ENCODE assay signal across 8 cellular contexts in the genomic region with DNA sequence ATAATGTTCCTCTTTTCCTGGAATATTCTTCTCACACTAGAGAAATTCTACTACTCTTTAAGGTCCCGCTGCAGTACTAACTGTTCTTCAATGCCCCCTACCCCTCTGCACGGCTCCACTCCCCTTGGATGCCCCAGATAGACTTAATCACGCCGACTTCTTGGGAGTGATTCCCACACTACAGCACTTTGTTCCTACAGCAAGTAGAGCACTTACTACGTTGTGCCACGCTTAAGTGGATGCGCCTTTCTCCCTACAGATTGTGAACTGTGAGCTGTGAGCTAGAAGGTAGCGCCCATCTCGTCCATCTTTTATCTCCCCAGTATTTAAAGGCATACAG. TPM values are rescaled to one million over a fixed set of nuclear protein-coding genes. Genes with fewer than 3 reads are reported as not detected.
A peak's percentile ranks its signal among the peaks of the same experiment; 100 is the strongest.
DNase-seq lines count a peak whose midpoint lies in the region; ATAC-seq and TF ChIP-seq lines count a peak whose summit lies in the region.

No MANE protein-coding gene starts in this region.

- H3K36me3 Mint-ChIP-seq in HFFc6 (ENCODE audit: low read depth) (peaks cover 54% of the 10 kb centered on the region), mesothelial cell of epicardium (peaks cover 49% of the 10 kb centered on the region)

- intact Hi-C loops in body of pancreas (cut with DNase I): no loop called here

- H3K4me1 Mint-ChIP-seq in HFFc6 (ENCODE audit: low read depth) (peaks cover 50% of the 10 kb centered on the region), mesothelial cell of epicardium (peaks cover 46% of the 10 kb centered on the region)

- ATAC-seq in body of pancreas (no peak), GM19328 (IDR thresholded peaks at IDR 0.05; ENCODE audit: unreplicated experiment) (no peak), HG03095 (IDR thresholded peaks at IDR 0.05; ENCODE audit: unreplicated experiment) (no peak), omental fat pad (ENCODE audit: low FRiP score) (no peak)

- peaks cover 47% of the 10 kb centered on the region for H3K9me3 Mint-ChIP-seq in HFFc6
- peaks cover 21% of the 10 kb centered on the region for H3K9me3 Mint-ChIP-seq in mesothelial cell of epicardium

- H3K27me3 ChIP-seq in body of pancreas: no peaks in the 10 kb centered on the region

- no peak for TF ChIP-seq CTCF in 22Rv1 (IDR thresholded peaks at IDR 0.05)
- no peak for TF ChIP-seq CTCF in HFFc6 (IDR thresholded peaks at IDR 0.05)
- TF ChIP-seq CTCF in body of pancreas (IDR thresholded peaks at IDR 0.05): no peak
- no peak for TF ChIP-seq CTCF in mesothelial cell of epicardium (IDR thresholded peaks at IDR 0.05; ENCODE audit: unreplicated experiment)
- no peak for TF ChIP-seq CTCF in omental fat pad (IDR thresholded peaks at IDR 0.05)

- H3K9me3 ChIP-seq in body of pancreas: peaks cover 0 to 17% (median 0%) of the 10 kb centered on the region in 3 donors

- H3K27ac Mint-ChIP-seq in HFFc6 (peak overlapping the region; percentile 92), mesothelial cell of epicardium (peak overlapping the region; percentile 100)

- WGBS in body of pancreas, 2 donors: 26 to 39% methylated on average over 9 of the region's 9 CpGs

- peaks cover under 1% of the 10 kb centered on the region for H3K27me3 Mint-ChIP-seq in HFFc6 (ENCODE audit: insufficient read depth)
- H3K27me3 Mint-ChIP-seq in mesothelial cell of epicardium (ENCODE audit: low read depth): no peaks in the 10 kb centered on the region

- TF ChIP-seq POLR2A in body of pancreas (IDR thresholded peaks at IDR 0.05): no peak

- H3K4me3 ChIP-seq in body of pancreas: peak overlapping the region; percentile 16 to 31

- peak overlapping the region; percentile 96 for H3K27ac ChIP-seq in 22Rv1
- H3K27ac ChIP-seq in body of pancreas: peak overlapping the region; percentile 84 to 97 (median 93)

- peaks cover 33% of the 10 kb centered on the region for H3K4me1 ChIP-seq in body of pancreas

- H3K36me3 ChIP-seq in body of pancreas (replicated peaks in 1 of 2; ENCODE audit: insufficient read depth in 1 of 2, low read depth in 2 of 2): peaks cover 7 to 11% of the 10 kb centered on the region in 2 donors

- DNase-seq in HFFc6: no peak
- DNase-seq in body of pancreas: no peak
- DNase-seq in mesothelial cell of epicardium (ENCODE audit: low spot score in 2 of 2, unreplicated experiment in 2 of 2): no peak
- no peak for DNase-seq in dedifferentiated amniotic fluid mesenchymal stem cell (ENCODE audit: extremely low spot score)
- no peak for DNase-seq in omental fat pad (ENCODE audit: low spot score)

- peak overlapping the region; percentile 93 for H3K4me3 Mint-ChIP-seq in HFFc6
- H3K4me3 Mint-ChIP-seq in mesothelial cell of epicardium: peak overlapping the region; percentile 99

RNA-seq across cellular contexts. Expression of gene ZNF436, which starts 2.2 kb away (rescaled TPM):
- 1 to 10 TPM; 7.3 to 9.9 (median 8.8) TPM for total RNA-seq in HFFc6 (2021; fragmentation: NEBNext Ultra II Directional; extraction: Animal tissue kit (Norgen Biotek cat#: 25700))
- 10 to 100 TPM in 1 of 2 donors, 1 to 10 TPM in 1; 8.6 to 18.5 TPM for total RNA-seq in body of pancreas
- total RNA-seq in mesothelial cell of epicardium: 33.7 to 35.7 TPM (median 34.6 TPM) in 3 replicates
- 10 to 100 TPM; 16.7 to 24.0 (median 18.4) TPM for total RNA-seq in omental fat pad

RNA-seq across cellular contexts. Expression of gene HNRNPR, which starts 23.3 kb away (rescaled TPM):
- total RNA-seq in HFFc6 (2021; fragmentation: NEBNext Ultra II Directional; extraction: Animal tissue kit (Norgen Biotek cat#: 25700)): 100 to 1,000 TPM; 115 to 147 (median 144) TPM
- total RNA-seq in body of pancreas (10 to 100 TPM; 34.2 to 41.2 TPM), mesothelial cell of epicardium (199 to 205 TPM (median 203 TPM) in 3 replicates), omental fat pad (100 to 1,000 TPM in 1 of 4 donors, 10 to 100 TPM in 3; 70.7 to 101 (median 78.8) TPM)

RNA-seq across cellular contexts. Expression of gene TCEA3, which starts 57.1 kb away (rescaled TPM):
- 1 to 10 TPM; 6.0 to 8.4 (median 7.1) TPM for total RNA-seq in HFFc6 (2021; fragmentation: NEBNext Ultra II Directional; extraction: Animal tissue kit (Norgen Biotek cat#: 25700))
- total RNA-seq in body of pancreas: 100 to 1,000 TPM; 110 to 140 TPM
- total RNA-seq in mesothelial cell of epicardium: 8.0 to 10.0 TPM (median 9.9 TPM) in 3 replicates
- total RNA-seq in omental fat pad: 10 to 100 TPM in 1 of 4 donors, 1 to 10 TPM in 3; 5.0 to 13.2 (median 7.5) TPM

Comparison
In these comparisons a context has a peak if more than half of its experiments do, and no peak if none do; other contexts are left out.
1. RNA of gene TCEA3, which starts 57.1 kb away (total RNA-seq): 110 to 140 TPM in body of pancreas; 8.0 to 10.0 TPM in mesothelial cell of epicardium, 5.0 to 13.2 TPM in omental fat pad and 6.0 to 8.4 TPM in HFFc6; every median in the first group is over 4 times any median in the second.